In the genomic region with DNA sequence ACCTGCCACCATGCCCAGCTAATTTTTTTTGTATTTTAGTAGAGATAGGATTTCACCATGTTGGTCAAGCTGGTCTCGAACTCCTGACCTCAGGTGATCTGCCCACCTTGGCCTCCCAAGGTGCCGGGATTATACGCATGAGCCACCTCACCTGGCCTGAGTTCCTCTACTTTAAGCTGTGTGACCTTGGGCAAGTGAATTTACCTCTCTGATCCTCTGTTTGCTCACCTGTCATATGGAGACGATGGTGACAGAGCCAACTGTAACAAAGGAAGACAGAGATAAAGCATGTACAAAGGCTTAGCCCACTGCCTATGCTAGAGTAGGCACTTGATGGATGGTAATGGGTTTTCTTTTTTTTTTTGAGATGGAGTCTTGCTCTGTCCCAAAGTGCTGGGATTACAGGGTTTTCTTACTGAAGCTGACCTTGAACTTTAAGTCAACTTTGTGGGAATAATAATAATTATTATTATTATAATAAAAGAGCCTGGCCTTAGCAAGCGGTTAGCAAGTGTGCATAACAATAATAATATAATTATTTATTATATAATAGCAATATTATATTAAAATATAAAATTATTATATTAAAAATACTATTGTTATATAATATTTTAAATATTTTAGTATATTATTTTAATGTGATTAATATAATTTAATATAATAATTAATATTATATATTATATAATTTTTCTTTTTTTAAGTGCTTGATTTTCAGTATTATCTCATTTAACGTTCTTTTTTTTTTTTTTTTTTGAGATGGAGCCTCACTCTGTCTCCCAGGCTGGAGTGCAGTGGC, we compare ENCODE assay signal across 17 cellular contexts. TPM values are rescaled to one million over a fixed set of nuclear protein-coding genes. Genes with fewer than 3 reads are reported as not detected.
DNase-seq lines count a peak whose midpoint lies in the region; ATAC-seq, FAIRE-seq and TF ChIP-seq lines count a peak whose summit lies in the region.
"Had no signal": no experiment of that assay in that cellular context is flagged by ENCODE, and none has a peak within 500 bp of the region (broad histone marks: within the 10 kb centered on the region; RNA-seq: fewer than 3 reads in every experiment).

No MANE protein-coding gene starts in this region.

- H3K79me2 ChIP-seq in HepG2 (ENCODE audit: insufficient read depth, low read length) = no peaks in the 10 kb centered on the region
- no peaks in the 10 kb centered on the region for H3K79me2 ChIP-seq in OCI-LY7 (ENCODE audit: insufficient read depth, low read depth, low read length)

- FAIRE-seq in HepG2 (lab: Jason Lieb, UNC) = no peak
- FAIRE-seq in TTC549 (lab: Jason Lieb, UNC) = peak; percentile 96
- peak; percentile 24 for FAIRE-seq in frontal cortex (lab: Jason Lieb, UNC)

- no peaks in the 10 kb centered on the region for H3K9me2 ChIP-seq in OCI-LY7 (ENCODE audit: insufficient read depth, low read length)

- WGBS in HepG2 (ENCODE audit: low lambda C conversion rate) = 36% methylated on average over 6 of the region's 6 CpGs
- WGBS in right lobe of liver (ENCODE audit: insufficient coverage, low coverage, low lambda C conversion rate, missing lambda C conversion rate) = 80% methylated on average over 6 of the region's 6 CpGs

- POLR2A ChIA-PET in HepG2 (lab: Yijun Ruan, JAX) = no interaction called here
- POLR2A ChIA-PET in OCI-LY7 (lab: Charles Lee) = no interaction called here

- DNase-seq in HepG2 (ENCODE audit: low spot score) = no peak
- DNase-seq in right lobe of liver = no peak
- DNase-seq in frontal cortex (ENCODE audit: low spot score in 2 of 2) = no peak
- DNase-seq in OCI-LY7 (ENCODE audit: low spot score) = no peak
- DNase-seq in central memory CD4-positive, alpha-beta T cell = no peak
- DNase-seq: Caco-2; CD8-positive, alpha-beta T cell; DND-41; GF-D8; HCEC 1CT had no signal

- H3K27me3 ChIP-seq in HepG2 (ENCODE audit: control insufficient read depth in 1 of 2, insufficient read depth in 2 of 2, low read length in 2 of 2) (peaks cover 0 to 13% of the 10 kb centered on the region in 2 experiments; a peak in 2 of 5 replicates), right lobe of liver (no peaks in the 10 kb centered on the region)

- in situ Hi-C loops in HepG2 (cut with HindIII; ENCODE audit: extremely low pct_ligation_motif_present, low pct_unique_long_range_greater_than_20kb) = no loop called here

- H4K20me1 ChIP-seq in HepG2 (ENCODE audit: insufficient read depth, low read length) (no peaks in the 10 kb centered on the region), OCI-LY7 (ENCODE audit: insufficient read depth, low read length) (no peaks in the 10 kb centered on the region)

- no peak overlapping the region for H3K27ac ChIP-seq in HepG2 (ENCODE audit: extremely low read length, insufficient read depth, low read length)
- H3K27ac ChIP-seq in right lobe of liver = no peak overlapping the region
- H3K27ac ChIP-seq in OCI-LY7 (ENCODE audit: low read depth, low read length, poor library complexity, severe bottlenecking) = no peak overlapping the region

- no peak overlapping the region for H3K4me2 ChIP-seq in HepG2 (ENCODE audit: low read depth, low read length)
- H3K4me2 ChIP-seq in OCI-LY7 (ENCODE audit: low read length) = no peak overlapping the region

- intact Hi-C loops in HepG2 (cut with micrococcal nuclease; ENCODE audit: unreplicated experiment) (no loop called here), right lobe of liver (cut with DNase I) (no loop called here), OCI-LY7 (cut with micrococcal nuclease; ENCODE audit: unreplicated experiment) (no loop called here)

- H3K4me3 ChIP-seq in HepG2 (replicated peaks in 1 of 3; ENCODE audit: insufficient read depth in 1 of 3, low read depth in 2 of 3, low read length in 3 of 3) (no peak overlapping the region), right lobe of liver (no peak overlapping the region), OCI-LY7 (ENCODE audit: low read depth, low read length, poor library complexity, severe bottlenecking) (no peak overlapping the region)

- H3K4me1 ChIP-seq in HepG2 (ENCODE audit: insufficient read depth, low read length) (no peaks in the 10 kb centered on the region), right lobe of liver (no peaks in the 10 kb centered on the region), OCI-LY7 (ENCODE audit: insufficient read depth, low read length, poor library complexity, severe bottlenecking) (no peaks in the 10 kb centered on the region)
- H3K4me1 ChIP-seq: Caco-2 had no signal

- no peak for TF ChIP-seq RAD21 in HepG2 (CRISPR knock-in tag; IDR thresholded peaks at IDR 0.05)

- ATAC-seq in HepG2 (no peak), right lobe of liver (no peak), HG02678 (IDR thresholded peaks at IDR 0.05; ENCODE audit: unreplicated experiment) (no peak)
- ATAC-seq: CD8-positive, alpha-beta T cell had no signal

- no peak for TF ChIP-seq EP300 in HepG2 (IDR thresholded peaks at IDR 0.05; ENCODE audit: low read depth in 2 of 2, low read length in 2 of 2)
- TF ChIP-seq EP300 in HepG2 (CRISPR knock-in tag; IDR thresholded peaks at IDR 0.05; ENCODE audit: borderline replicate concordance) = no peak

- no peak overlapping the region for H2AFZ ChIP-seq in HepG2 (ENCODE audit: low read length)
- no peak overlapping the region for H2AFZ ChIP-seq in OCI-LY7 (ENCODE audit: low read length)

- H3K36me3 ChIP-seq in HepG2 (replicated peaks in 1 of 2; ENCODE audit: control insufficient read depth in 1 of 2, insufficient read depth in 2 of 2, low read length in 2 of 2) = no peaks in the 10 kb centered on the region
- H3K36me3 ChIP-seq in right lobe of liver = no peaks in the 10 kb centered on the region
- no peaks in the 10 kb centered on the region for H3K36me3 ChIP-seq in OCI-LY7 (ENCODE audit: insufficient read depth, low read length)

- no peaks in the 10 kb centered on the region for H3K9me3 ChIP-seq in HepG2 (ENCODE audit: low read length)
- H3K9me3 ChIP-seq in right lobe of liver = no peaks in the 10 kb centered on the region
- H3K9me3 ChIP-seq in OCI-LY7 (ENCODE audit: low read length) = no peaks in the 10 kb centered on the region
- H3K9me3 ChIP-seq: Caco-2 had no signal

- no peak overlapping the region for H3K9ac ChIP-seq in HepG2 (ENCODE audit: insufficient read depth, low read depth, low read length)

- TF ChIP-seq POLR2A in HepG2 (IDR thresholded peaks at IDR 0.05; ENCODE audit: insufficient read depth in 1 of 2, low read depth in 2 of 2, low read length in 2 of 2) (no peak), right lobe of liver (IDR thresholded peaks at IDR 0.05) (no peak)

- no peak for TF ChIP-seq CTCF in HepG2 (CRISPR knock-in tag; IDR thresholded peaks at IDR 0.05)
- no peak for TF ChIP-seq CTCF in right lobe of liver (IDR thresholded peaks at IDR 0.05)
- no peak for TF ChIP-seq CTCF in OCI-LY7 (conservative IDR thresholded peaks at IDR 0.05; ENCODE audit: low read length)

- CTCF ChIA-PET in HepG2 (lab: Yijun Ruan, JAX; ENCODE audit: low intra/inter-chr PET ratio, low total read pairs) (no interaction called here), OCI-LY7 (lab: Charles Lee; ENCODE audit: unreplicated experiment) (no interaction called here)

- BruUV-seq in HepG2 (replicated peaks; lab: Mats Ljungman, UMichigan) (no TSS peak), OCI-LY7 (replicated peaks; lab: Mats Ljungman, UMichigan) (no TSS peak)

RNA-seq across cellular contexts. Expression of a gene that starts 1.3 kb away (rescaled TPM):
- total RNA-seq in HepG2 (2016; rRNA removed; fragmentation: Illumina TruSeq; extraction: Trizol) (not detected in 2 replicates), right lobe of liver (under 1 TPM in 1 of 6 experiments, not detected in 5; 0.48 TPM), frontal cortex (not detected), OCI-LY7 (2022) (not detected in 2 replicates)
- total RNA-seq in HepG2 (2016; cell fraction: cytosol; rRNA removed; fragmentation: Illumina TruSeq; extraction: Trizol; ENCODE audit: low read depth) = not detected in 2 replicates
- total RNA-seq in HepG2 (2016; cell fraction: insoluble cytoplasmic fraction; rRNA removed; fragmentation: Illumina TruSeq; extraction: Trizol) = not detected in 2 replicates
- total RNA-seq in HepG2 (2016; cell fraction: membrane; rRNA removed; fragmentation: Illumina TruSeq; extraction: Trizol) = not detected in 2 replicates
- not detected in 2 replicates for total RNA-seq in HepG2 (2016; cell fraction: nucleus; rRNA removed; fragmentation: Illumina TruSeq; extraction: Trizol)
- polyA plus RNA-seq in HepG2 (2011; rRNA removed) = not detected in 2 replicates
- polyA plus RNA-seq in HepG2 (2011; cell fraction: cytosol; rRNA removed) = not detected in 2 replicates
- polyA plus RNA-seq in HepG2 (2011; cell fraction: nucleus; rRNA removed) = not detected in 2 replicates
- not detected in 2 replicates for polyA plus RNA-seq in HepG2 (2012)
- polyA plus RNA-seq in HepG2 (2016; cell fraction: cytosol; fragmentation: Illumina TruSeq; extraction: Trizol; ENCODE audit: low read depth) = not detected in 2 replicates
- not detected in 2 replicates for polyA plus RNA-seq in HepG2 (2016; cell fraction: insoluble cytoplasmic fraction; fragmentation: Illumina TruSeq; extraction: Trizol; ENCODE audit: low read depth)
- polyA plus RNA-seq in HepG2 (2016; cell fraction: membrane; fragmentation: Illumina TruSeq; extraction: Trizol; ENCODE audit: low read depth) = not detected in 2 replicates
- polyA plus RNA-seq in HepG2 (2016; cell fraction: nucleus; fragmentation: Illumina TruSeq; extraction: Trizol; ENCODE audit: insufficient read depth, low read depth) = not detected in 2 replicates
- not detected in 2 replicates for polyA minus RNA-seq in HepG2 (2011; rRNA and poly(A)+ RNA removed; ENCODE audit: low replicate concordance)
- not detected in 2 replicates for polyA minus RNA-seq in HepG2 (2011; cell fraction: cytosol; rRNA and poly(A)+ RNA removed)
- not detected in 2 replicates for polyA minus RNA-seq in HepG2 (2011; cell fraction: nucleus; rRNA and poly(A)+ RNA removed)
- total RNA-seq in OCI-LY7 (2014; rRNA removed; shearing (Covaris generic)) = not detected in 2 replicates
- total RNA-seq: A673, Caco-2, H4, HT-29 had no signal
- polyA plus RNA-seq: CD14-positive monocyte, IgD-negative memory B cell had no signal

RNA-seq across cellular contexts. Expression of a gene that starts 26.6 kb away (rescaled TPM):
- total RNA-seq in HepG2 (2016; rRNA removed; fragmentation: Illumina TruSeq; extraction: Trizol) = 45.3 and 46.6 TPM in 2 replicates
- total RNA-seq in HepG2 (2016; cell fraction: cytosol; rRNA removed; fragmentation: Illumina TruSeq; extraction: Trizol; ENCODE audit: low read depth) = 152 and 166 TPM in 2 replicates
- total RNA-seq in HepG2 (2016; cell fraction: insoluble cytoplasmic fraction; rRNA removed; fragmentation: Illumina TruSeq; extraction: Trizol) = 32.9 and 56.9 TPM in 2 replicates
- total RNA-seq in HepG2 (2016; cell fraction: membrane; rRNA removed; fragmentation: Illumina TruSeq; extraction: Trizol) = 107 and 109 TPM in 2 replicates
- total RNA-seq in HepG2 (2016; cell fraction: nucleus; rRNA removed; fragmentation: Illumina TruSeq; extraction: Trizol) = 20.2 and 28.2 TPM in 2 replicates
- 68.4 and 72.3 TPM in 2 replicates for polyA plus RNA-seq in HepG2 (2011; rRNA removed)
- 91.9 and 175 TPM in 2 replicates for polyA plus RNA-seq in HepG2 (2011; cell fraction: cytosol; rRNA removed)
- polyA plus RNA-seq in HepG2 (2011; cell fraction: nucleus; rRNA removed) = 80.6 and 81.0 TPM in 2 replicates
- polyA plus RNA-seq in HepG2 (2012) = 42.1 and 53.9 TPM in 2 replicates
- 192 and 215 TPM in 2 replicates for polyA plus RNA-seq in HepG2 (2016; cell fraction: cytosol; fragmentation: Illumina TruSeq; extraction: Trizol; ENCODE audit: low read depth)
- polyA plus RNA-seq in HepG2 (2016; cell fraction: insoluble cytoplasmic fraction; fragmentation: Illumina TruSeq; extraction: Trizol; ENCODE audit: low read depth) = 50.0 and 71.7 TPM in 2 replicates
- 128 TPM in 2 replicates for polyA plus RNA-seq in HepG2 (2016; cell fraction: membrane; fragmentation: Illumina TruSeq; extraction: Trizol; ENCODE audit: low read depth)
- polyA plus RNA-seq in HepG2 (2016; cell fraction: nucleus; fragmentation: Illumina TruSeq; extraction: Trizol; ENCODE audit: insufficient read depth, low read depth) = 47.5 and 49.3 TPM in 2 replicates
- polyA minus RNA-seq in HepG2 (2011; rRNA and poly(A)+ RNA removed; ENCODE audit: low replicate concordance) = 74.2 and 90.7 TPM in 2 replicates
- 19.5 and 26.8 TPM in 2 replicates for polyA minus RNA-seq in HepG2 (2011; cell fraction: cytosol; rRNA and poly(A)+ RNA removed)
- polyA minus RNA-seq in HepG2 (2011; cell fraction: nucleus; rRNA and poly(A)+ RNA removed) = 6.1 and 7.1 TPM in 2 replicates
- 100 to 1,000 TPM in 2 of 6 experiments, 10 to 100 TPM in 4; 38.0 to 112 (median 53.8) TPM for total RNA-seq in right lobe of liver
- total RNA-seq in frontal cortex = 38.3 TPM
- total RNA-seq in OCI-LY7 (2014; rRNA removed; shearing (Covaris generic)) = 73.5 and 115 TPM in 2 replicates
- 114 and 124 TPM in 2 replicates for total RNA-seq in OCI-LY7 (2022)

RNA-seq across cellular contexts. Expression of a gene that starts 37.9 kb away (rescaled TPM):
- total RNA-seq in HepG2 (2016; rRNA removed; fragmentation: Illumina TruSeq; extraction: Trizol) (45.9 and 48.3 TPM in 2 replicates), right lobe of liver (10 to 100 TPM; 60.7 to 78.4 (median 72.2) TPM), frontal cortex (39.9 TPM), OCI-LY7 (2022) (74.2 and 75.9 TPM in 2 replicates)
- 30.9 and 31.3 TPM in 2 replicates for total RNA-seq in HepG2 (2016; cell fraction: cytosol; rRNA removed; fragmentation: Illumina TruSeq; extraction: Trizol; ENCODE audit: low read depth)
- 51.6 and 55.7 TPM in 2 replicates for total RNA-seq in HepG2 (2016; cell fraction: insoluble cytoplasmic fraction; rRNA removed; fragmentation: Illumina TruSeq; extraction: Trizol)
- total RNA-seq in HepG2 (2016; cell fraction: membrane; rRNA removed; fragmentation: Illumina TruSeq; extraction: Trizol) = 41.9 and 45.4 TPM in 2 replicates
- 18.3 and 18.4 TPM in 2 replicates for total RNA-seq in HepG2 (2016; cell fraction: nucleus; rRNA removed; fragmentation: Illumina TruSeq; extraction: Trizol)
- polyA plus RNA-seq in HepG2 (2011; rRNA removed) = 29.6 and 36.8 TPM in 2 replicates
- polyA plus RNA-seq in HepG2 (2011; cell fraction: cytosol; rRNA removed) = 29.3 and 56.9 TPM in 2 replicates
- 20.4 and 21.6 TPM in 2 replicates for polyA plus RNA-seq in HepG2 (2011; cell fraction: nucleus; rRNA removed)
- polyA plus RNA-seq in HepG2 (2012) = 21.7 and 27.2 TPM in 2 replicates
- polyA plus RNA-seq in HepG2 (2016; cell fraction: cytosol; fragmentation: Illumina TruSeq; extraction: Trizol; ENCODE audit: low read depth) = 24.1 and 27.0 TPM in 2 replicates
- polyA plus RNA-seq in HepG2 (2016; cell fraction: insoluble cytoplasmic fraction; fragmentation: Illumina TruSeq; extraction: Trizol; ENCODE audit: low read depth) = 36.2 and 37.8 TPM in 2 replicates
- 30.0 and 31.3 TPM in 2 replicates for polyA plus RNA-seq in HepG2 (2016; cell fraction: membrane; fragmentation: Illumina TruSeq; extraction: Trizol; ENCODE audit: low read depth)
- polyA plus RNA-seq in HepG2 (2016; cell fraction: nucleus; fragmentation: Illumina TruSeq; extraction: Trizol; ENCODE audit: insufficient read depth, low read depth) = 23.5 and 29.2 TPM in 2 replicates
- polyA minus RNA-seq in HepG2 (2011; rRNA and poly(A)+ RNA removed; ENCODE audit: low replicate concordance) = 6.0 and 18.9 TPM in 2 replicates
- polyA minus RNA-seq in HepG2 (2011; cell fraction: cytosol; rRNA and poly(A)+ RNA removed) = 11.2 and 13.7 TPM in 2 replicates
- 3.2 and 4.4 TPM in 2 replicates for polyA minus RNA-seq in HepG2 (2011; cell fraction: nucleus; rRNA and poly(A)+ RNA removed)
- total RNA-seq in OCI-LY7 (2014; rRNA removed; shearing (Covaris generic)) = 35.8 and 61.0 TPM in 2 replicates

RNA-seq across cellular contexts. Expression of a gene that starts 41.0 kb away (rescaled TPM):
- total RNA-seq in HepG2 (2016; rRNA removed; fragmentation: Illumina TruSeq; extraction: Trizol) = 0.95 and 1.1 TPM in 2 replicates
- 0.18 and 0.20 TPM in 2 replicates for total RNA-seq in HepG2 (2016; cell fraction: cytosol; rRNA removed; fragmentation: Illumina TruSeq; extraction: Trizol; ENCODE audit: low read depth)
- total RNA-seq in HepG2 (2016; cell fraction: insoluble cytoplasmic fraction; rRNA removed; fragmentation: Illumina TruSeq; extraction: Trizol) = 1.1 TPM in 2 replicates
- total RNA-seq in HepG2 (2016; cell fraction: membrane; rRNA removed; fragmentation: Illumina TruSeq; extraction: Trizol) = 0.48 and 0.65 TPM in 2 replicates
- total RNA-seq in HepG2 (2016; cell fraction: nucleus; rRNA removed; fragmentation: Illumina TruSeq; extraction: Trizol) = 0.72 and 0.84 TPM in 2 replicates
- polyA plus RNA-seq in HepG2 (2011; rRNA removed) = 0.69 and 0.98 TPM in 2 replicates
- 0.68 and 0.69 TPM in 2 replicates for polyA plus RNA-seq in HepG2 (2011; cell fraction: cytosol; rRNA removed)
- 2.0 and 2.1 TPM in 2 replicates for polyA plus RNA-seq in HepG2 (2011; cell fraction: nucleus; rRNA removed)
- 0.44 and 0.88 TPM in 2 replicates for polyA plus RNA-seq in HepG2 (2012)
- 0.12 TPM in 2 replicates for polyA plus RNA-seq in HepG2 (2016; cell fraction: cytosol; fragmentation: Illumina TruSeq; extraction: Trizol; ENCODE audit: low read depth)
- polyA plus RNA-seq in HepG2 (2016; cell fraction: insoluble cytoplasmic fraction; fragmentation: Illumina TruSeq; extraction: Trizol; ENCODE audit: low read depth) = 1.1 and 1.8 TPM in 2 replicates
- polyA plus RNA-seq in HepG2 (2016; cell fraction: membrane; fragmentation: Illumina TruSeq; extraction: Trizol; ENCODE audit: low read depth) = 0.45 TPM in 2 replicates
- polyA plus RNA-seq in HepG2 (2016; cell fraction: nucleus; fragmentation: Illumina TruSeq; extraction: Trizol; ENCODE audit: insufficient read depth, low read depth) = 2.0 TPM in 2 replicates
- 2.0 and 2.9 TPM in 2 replicates for polyA minus RNA-seq in HepG2 (2011; rRNA and poly(A)+ RNA removed; ENCODE audit: low replicate concordance)
- polyA minus RNA-seq in HepG2 (2011; cell fraction: cytosol; rRNA and poly(A)+ RNA removed) = 1.3 and 1.8 TPM in 2 replicates
- 1.2 and 1.3 TPM in 2 replicates for polyA minus RNA-seq in HepG2 (2011; cell fraction: nucleus; rRNA and poly(A)+ RNA removed)
- total RNA-seq in right lobe of liver = 1 to 10 TPM in 3 of 6 experiments, under 1 TPM in 3; 0.55 to 1.9 (median 1.0) TPM
- 3.7 TPM for total RNA-seq in frontal cortex
- total RNA-seq in OCI-LY7 (2014; rRNA removed; shearing (Covaris generic)) = 1.4 and 1.6 TPM in 2 replicates
- total RNA-seq in OCI-LY7 (2022) = 2.1 and 2.9 TPM in 2 replicates

RNA-seq across cellular contexts. Expression of a gene that starts 54.9 kb away (rescaled TPM):
- 11.6 and 12.2 TPM in 2 replicates for total RNA-seq in HepG2 (2016; rRNA removed; fragmentation: Illumina TruSeq; extraction: Trizol)
- total RNA-seq in HepG2 (2016; cell fraction: cytosol; rRNA removed; fragmentation: Illumina TruSeq; extraction: Trizol; ENCODE audit: low read depth) = 8.6 and 9.6 TPM in 2 replicates
- total RNA-seq in HepG2 (2016; cell fraction: insoluble cytoplasmic fraction; rRNA removed; fragmentation: Illumina TruSeq; extraction: Trizol) = 9.5 and 12.5 TPM in 2 replicates
- 12.7 and 15.3 TPM in 2 replicates for total RNA-seq in HepG2 (2016; cell fraction: membrane; rRNA removed; fragmentation: Illumina TruSeq; extraction: Trizol)
- 8.8 and 10.0 TPM in 2 replicates for total RNA-seq in HepG2 (2016; cell fraction: nucleus; rRNA removed; fragmentation: Illumina TruSeq; extraction: Trizol)
- polyA plus RNA-seq in HepG2 (2011; rRNA removed) = 11.7 and 12.7 TPM in 2 replicates
- polyA plus RNA-seq in HepG2 (2011; cell fraction: cytosol; rRNA removed) = 7.4 and 11.8 TPM in 2 replicates
- polyA plus RNA-seq in HepG2 (2011; cell fraction: nucleus; rRNA removed) = 27.2 and 40.6 TPM in 2 replicates
- polyA plus RNA-seq in HepG2 (2012) = 11.3 and 13.5 TPM in 2 replicates
- polyA plus RNA-seq in HepG2 (2016; cell fraction: cytosol; fragmentation: Illumina TruSeq; extraction: Trizol; ENCODE audit: low read depth) = 4.7 and 6.0 TPM in 2 replicates
- polyA plus RNA-seq in HepG2 (2016; cell fraction: insoluble cytoplasmic fraction; fragmentation: Illumina TruSeq; extraction: Trizol; ENCODE audit: low read depth) = 21.6 and 27.3 TPM in 2 replicates
- polyA plus RNA-seq in HepG2 (2016; cell fraction: membrane; fragmentation: Illumina TruSeq; extraction: Trizol; ENCODE audit: low read depth) = 15.1 and 15.5 TPM in 2 replicates
- polyA plus RNA-seq in HepG2 (2016; cell fraction: nucleus; fragmentation: Illumina TruSeq; extraction: Trizol; ENCODE audit: insufficient read depth, low read depth) = 29.9 and 38.7 TPM in 2 replicates
- polyA minus RNA-seq in HepG2 (2011; rRNA and poly(A)+ RNA removed; ENCODE audit: low replicate concordance) = 22.8 and 26.1 TPM in 2 replicates
- polyA minus RNA-seq in HepG2 (2011; cell fraction: cytosol; rRNA and poly(A)+ RNA removed) = 20.7 and 22.7 TPM in 2 replicates
- polyA minus RNA-seq in HepG2 (2011; cell fraction: nucleus; rRNA and poly(A)+ RNA removed) = 5.4 and 5.6 TPM in 2 replicates
- 10 to 100 TPM; 11.3 to 24.3 (median 15.3) TPM for total RNA-seq in right lobe of liver
- 8.6 TPM for total RNA-seq in frontal cortex
- total RNA-seq in OCI-LY7 (2014; rRNA removed; shearing (Covaris generic)) = 14.3 and 17.5 TPM in 2 replicates
- total RNA-seq in OCI-LY7 (2022) = 55.5 and 56.0 TPM in 2 replicates
